In genomic region chr16:83956336-83957289, GRCh38 we compare ENCODE assay signal across 9 cellular contexts. TPM values are rescaled to one million over a fixed set of nuclear protein-coding genes. Genes with fewer than 3 reads are reported as not detected.
A peak's percentile ranks its signal among the peaks of the same experiment; 100 is the strongest.
DNase-seq lines count a peak whose midpoint lies in the region; ATAC-seq and TF ChIP-seq lines count a peak whose summit lies in the region.
"Had no signal": no experiment of that assay in that cellular context is flagged by ENCODE, and none has a peak within 500 bp of the region (broad histone marks: within the 10 kb centered on the region; RNA-seq: fewer than 3 reads in every experiment).

No MANE protein-coding gene starts in this region.

- TF ChIP-seq POLR2A in gastrocnemius medialis (IDR thresholded peaks at IDR 0.05), result no peak

- H3K4me1 ChIP-seq in ascending aorta, result peaks cover 8 to 22% of the 10 kb centered on the region in 2 donors
- H3K4me1 ChIP-seq in gastrocnemius medialis, result peaks cover 43 to 61% of the 10 kb centered on the region in 2 donors

- H3K4me3 ChIP-seq in ascending aorta, result no peak overlapping the region
- no peak overlapping the region for H3K4me3 ChIP-seq in gastrocnemius medialis
- H3K4me3 ChIP-seq: skin epidermis had no signal

- intact Hi-C loops in ascending aorta (cut with DNase I) (loop anchor here (1.0 to 10.0 kb wide), 3 partner anchors 106 to 242 kb away; partner anchors contain the start of gene TAF1C), gastrocnemius medialis (cut with DNase I; ENCODE audit: low total_unique reads) (loop anchor here (2.0 kb wide), 1 partner anchor 106 kb away; no protein-coding TSS in a partner anchor)

- in situ Hi-C loops in gastrocnemius medialis (cut with MboI; ENCODE audit: low sequenced_read_pairs in 4 of 4), result loop anchor here (10.0 to 25.0 kb wide), 7 partner anchors 106 to 531 kb away; partner anchors contain the start of genes TAF1C (in 2 of the 4), ADAD2 (in 1 of the 4) and HSBP1 (in 1 of the 4)

- ATAC-seq in GM18498 (IDR thresholded peaks at IDR 0.05; ENCODE audit: unreplicated experiment) (peak; percentile 41), gastrocnemius medialis (no peak), HG03159 (IDR thresholded peaks at IDR 0.05; ENCODE audit: unreplicated experiment) (no peak)

- H3K27me3 ChIP-seq in ascending aorta, result no peaks in the 10 kb centered on the region
- H3K27me3 ChIP-seq in gastrocnemius medialis, result no peaks in the 10 kb centered on the region

- DNase-seq in A172 (ENCODE audit: low spot score), result peak; percentile 67
- DNase-seq in NCI-H1092 (lab: John Stamatoyannopoulos, UW), result peak; percentile 67
- DNase-seq in T1000 (lab: John Stamatoyannopoulos, UW), result peak; percentile 46
- DNase-seq in ascending aorta (ENCODE audit: low spot score in 2 of 2), result peak; percentile 36 to 87
- peak; percentile 49 to 50 for DNase-seq in hippocampal formation (lab: John Stamatoyannopoulos, UW)
- DNase-seq in gastrocnemius medialis, result peak; percentile 55 to 75

- H3K27ac ChIP-seq in ascending aorta, result peak overlapping the region in 1 of 2 donors; percentile 94
- peak overlapping the region; percentile 79 to 100 (median 91) for H3K27ac ChIP-seq in gastrocnemius medialis
- H3K27ac ChIP-seq: skin epidermis had no signal

- TF ChIP-seq CTCF in ascending aorta (IDR thresholded peaks at IDR 0.05) (peak; percentile 66 to 79 (median 70)), gastrocnemius medialis (IDR thresholded peaks at IDR 0.05 in 4 of 5, conservative IDR thresholded peaks at IDR 0.05 in 1 of 5) (peak; percentile 30 to 74 (median 71))

- H3K9me3 ChIP-seq in ascending aorta (no peaks in the 10 kb centered on the region), gastrocnemius medialis (no peaks in the 10 kb centered on the region)

- H3K36me3 ChIP-seq in ascending aorta (peaks cover 19 to 39% of the 10 kb centered on the region in 2 donors), gastrocnemius medialis (peaks cover 0 to 47% of the 10 kb centered on the region in 2 donors)

RNA-seq across cellular contexts. Expression of gene OSGIN1, which starts 3.6 kb away (rescaled TPM):
- 6.2 and 10.6 TPM in 2 replicates for total RNA-seq in A172 (2014; rRNA removed; shearing (Covaris generic))
- total RNA-seq in ascending aorta (7.8 TPM), gastrocnemius medialis (10 to 100 TPM in 3 of 4 donors, 1 to 10 TPM in 1; 9.6 to 24.9 (median 13.2) TPM)

RNA-seq across cellular contexts. Expression of gene NECAB2, which starts 11.4 kb away (rescaled TPM):
- 2.2 and 8.5 TPM in 2 replicates for total RNA-seq in A172 (2014; rRNA removed; shearing (Covaris generic))
- total RNA-seq in ascending aorta (not detected), gastrocnemius medialis (not detected)

RNA-seq across cellular contexts. Expression of gene MLYCD, which starts 57.7 kb away (rescaled TPM):
- 3.1 and 4.1 TPM in 2 replicates for total RNA-seq in A172 (2014; rRNA removed; shearing (Covaris generic))
- total RNA-seq in ascending aorta (13.4 TPM), gastrocnemius medialis (10 to 100 TPM; 10.3 to 20.8 (median 18.4) TPM)
